8 cellular contexts compared by ENCODE assay signal in genomic region chr12:132827763-132828703, GRCh38. TPM values are rescaled to one million over a fixed set of nuclear protein-coding genes. Genes with fewer than 3 reads are reported as not detected.
A peak's percentile ranks its signal among the peaks of the same experiment; 100 is the strongest.
DNase-seq lines count a peak whose midpoint lies in the region; ATAC-seq and TF ChIP-seq lines count a peak whose summit lies in the region.

No MANE protein-coding gene starts in this region.

- peaks cover 45% of the 10 kb centered on the region for H3K4me1 Mint-ChIP-seq in dendritic cell treated with granulocyte-macrophage colony-stimulating factor and Interleukin-4, amounts not matched to agents 40 ng/mL and 50 ng/mL, for 4 days (ENCODE audit: low read depth)

- ATAC-seq in GM19351 (IDR thresholded peaks at IDR 0.05; ENCODE audit: unreplicated experiment) (peak; percentile 32), HG03378 (IDR thresholded peaks at IDR 0.05; ENCODE audit: unreplicated experiment) (peak; percentile 30), lower lobe of right lung (peak; percentile 49 to 57)

- H3K9me3 ChIP-seq in SK-N-MC (ENCODE audit: low read depth, low read length) (no peaks in the 10 kb centered on the region), lower lobe of right lung (no peaks in the 10 kb centered on the region)

- H3K9ac ChIP-seq in SK-N-MC (ENCODE audit: insufficient read length) = peak overlapping the region; percentile 98

- TF ChIP-seq CTCF in lower lobe of right lung (IDR thresholded peaks at IDR 0.05) = no peak

- H3K27ac Mint-ChIP-seq in dendritic cell treated with granulocyte-macrophage colony-stimulating factor and Interleukin-4, amounts not matched to agents 40 ng/mL and 50 ng/mL, for 4 days = peak overlapping the region; percentile 99

- no peaks in the 10 kb centered on the region for H3K27me3 Mint-ChIP-seq in dendritic cell treated with granulocyte-macrophage colony-stimulating factor and Interleukin-4, amounts not matched to agents 40 ng/mL and 50 ng/mL, for 4 days

- peak overlapping the region; percentile 92 for H3K4me3 Mint-ChIP-seq in dendritic cell treated with granulocyte-macrophage colony-stimulating factor and Interleukin-4, amounts not matched to agents 40 ng/mL and 50 ng/mL, for 4 days

- H3K9me3 Mint-ChIP-seq in dendritic cell treated with granulocyte-macrophage colony-stimulating factor and Interleukin-4, amounts not matched to agents 40 ng/mL and 50 ng/mL, for 4 days = no peaks in the 10 kb centered on the region

- H3K27ac ChIP-seq in SK-N-MC (no peak overlapping the region), lower lobe of right lung (peak overlapping the region; percentile 100), substantia nigra (ENCODE audit: low read depth, low read length, poor library complexity, severe bottlenecking) (peak overlapping the region; percentile 95)

- peak overlapping the region; percentile 92 for H3K4me3 ChIP-seq in SK-N-MC
- H3K4me3 ChIP-seq in lower lobe of right lung = peak overlapping the region; percentile 86

- intact Hi-C loops in dendritic cell treated with granulocyte-macrophage colony-stimulating factor and Interleukin-4, amounts not matched to agents 40 ng/mL and 50 ng/mL, for 4 days (cut with micrococcal nuclease) = loop anchor here (2.0 to 5.0 kb wide), 2 partner anchors 59 to 66 kb away; partner anchors contain the start of genes ANKLE2 and CHFR
- intact Hi-C loops in lower lobe of right lung (cut with DNase I) = no loop called here

- peak; percentile 19 for DNase-seq in DMS79 treated with DMSO at 0.1 percent for 48 hours (lab: John Stamatoyannopoulos, UW)
- DNase-seq in SK-N-MC (ENCODE audit: low read depth, low spot score) = no peak
- DNase-seq in lower lobe of right lung = peak; percentile 64
- DNase-seq in substantia nigra (lab: John Stamatoyannopoulos, UW) = peak in 9 of 49 donors; percentile 14 to 58 (median 35)
- no peak for DNase-seq in T-helper 9 cell

- H3K36me3 ChIP-seq in SK-N-MC (ENCODE audit: insufficient read depth, low read length) (peaks cover 19% of the 10 kb centered on the region; the same call in 1 of the 2 replicates), lower lobe of right lung (peaks cover 45% of the 10 kb centered on the region)

- no peaks in the 10 kb centered on the region for H3K27me3 ChIP-seq in lower lobe of right lung (ENCODE audit: low read depth)

- peaks cover 21% of the 10 kb centered on the region for H3K4me1 ChIP-seq in lower lobe of right lung

- H3K36me3 Mint-ChIP-seq in dendritic cell treated with granulocyte-macrophage colony-stimulating factor and Interleukin-4, amounts not matched to agents 40 ng/mL and 50 ng/mL, for 4 days (ENCODE audit: low read depth) = peaks cover 77% of the 10 kb centered on the region

RNA-seq across cellular contexts. Expression of gene GOLGA3, which starts 0.6 kb away (rescaled TPM):
- 59.7 TPM for total RNA-seq in lower lobe of right lung

RNA-seq across cellular contexts. Expression of gene CHFR, which starts 59.4 kb away (rescaled TPM):
- total RNA-seq in lower lobe of right lung = 43.6 TPM

Comparison
In these comparisons a context has a peak if more than half of its experiments do, and no peak if none do; other contexts are left out.
1. DNase-seq: peak in DMS79 treated with DMSO at 0.1 percent for 48 hours (single experiment) and lower lobe of right lung (single experiment); none in SK-N-MC (single experiment) and T-helper 9 cell (single experiment).
2. Peak in every context shown above with its lines, with median percentiles within 50 percentile points of each other: ATAC-seq.